In genomic region chr17:933168-934083, GRCh38 we compare ENCODE assay signal across 8 cellular contexts. TPM values are rescaled to one million over a fixed set of nuclear protein-coding genes. Genes with fewer than 3 reads are reported as not detected.
A peak's percentile ranks its signal among the peaks of the same experiment; 100 is the strongest.
DNase-seq lines count a peak whose midpoint lies in the region; TF ChIP-seq lines count a peak whose summit lies in the region.

No MANE protein-coding gene starts in this region.

- no peaks in the 10 kb centered on the region for H3K4me1 ChIP-seq in thymus (ENCODE audit: control insufficient read depth, insufficient read depth, low read length)

- TF ChIP-seq CTCF in astrocyte of the spinal cord (IDR thresholded peaks at IDR 0.05; ENCODE audit: low read depth, low read length): no peak

- WGBS in thymus: 63% methylated on average over 18 of the region's 18 CpGs

- in situ Hi-C loops in astrocyte of the spinal cord (cut with HindIII; ENCODE audit: low sequenced_read_pairs): no loop called here

- no peaks in the 10 kb centered on the region for H3K36me3 ChIP-seq in thymus (ENCODE audit: control insufficient read depth, insufficient read depth)

- no peaks in the 10 kb centered on the region for H3K27me3 ChIP-seq in thymus (ENCODE audit: control insufficient read depth, insufficient read depth)

- H3K4me3 ChIP-seq in astrocyte of the spinal cord (ENCODE audit: low read depth, low read length) (no peak overlapping the region), thymus (ENCODE audit: low read length) (no peak overlapping the region)

- peak overlapping the region; percentile 6 for H3K27ac ChIP-seq in thymus (ENCODE audit: low read depth)

- no peaks in the 10 kb centered on the region for H3K9me3 ChIP-seq in thymus (ENCODE audit: control insufficient read depth)

- DNase-seq in HS-5 (ENCODE audit: low read depth) (peak; percentile 76), astrocyte of the spinal cord (ENCODE audit: low read depth, low spot score) (peak; percentile 95), iPS-NIHi7 (ENCODE audit: extremely low spot score) (peak; percentile 68), DMS114 treated with DMSO at 0.1 percent for 48 hours (lab: John Stamatoyannopoulos, UW; ENCODE audit: unreplicated experiment) (no peak), SIG-M5 treated with dmso at 0.1 percent for 504 hours (lab: John Stamatoyannopoulos, UW; ENCODE audit: unreplicated experiment) (no peak), cerebellar nuclear complex (lab: John Stamatoyannopoulos, UW) (no peak)
- no peak for DNase-seq in stimulated activated CD4-positive, alpha-beta T cell treated with anti-CD3 and anti-CD28 coated beads, Interleukin-4, amount 100 ng/mL, for 4 hours

RNA-seq across cellular contexts. Expression of gene NXN, which starts 46.1 kb away (rescaled TPM):
- polyA plus RNA-seq in thymus: 25.7 TPM

Comparison
In these comparisons a context has a peak if more than half of its experiments do, and no peak if none do; other contexts are left out.
1. DNase-seq: peak in HS-5 (single experiment), astrocyte of the spinal cord (single experiment) and iPS-NIHi7 (single experiment); none in stimulated activated CD4-positive, alpha-beta T cell treated with anti-CD3 and anti-CD28 coated beads, Interleukin-4, amount 100 ng/mL, for 4 hours (0 of 2), DMS114 treated with DMSO at 0.1 percent for 48 hours (single experiment), SIG-M5 treated with dmso at 0.1 percent for 504 hours (single experiment) and cerebellar nuclear complex (0 of 2).